Comparison of ENCODE assay signal across 13 cellular contexts in genomic region chr1:60390593-60391282, GRCh38.
DNase-seq lines count a peak whose midpoint lies in the region; ATAC-seq and TF ChIP-seq lines count a peak whose summit lies in the region.
"Had no signal": no experiment of that assay in that cellular context is flagged by ENCODE, and none has a peak within 500 bp of the region (broad histone marks: within the 10 kb centered on the region; RNA-seq: fewer than 3 reads in every experiment).

No MANE protein-coding gene starts in this region.

- DNase-seq in activated gamma-delta T cell treated with Interleukin-2 at 50 U/mL for 16 hours (no peak), HuH-7 (ENCODE audit: low spot score) (no peak), sciatic nerve (ENCODE audit: low spot score) (no peak)
- no peak for DNase-seq in activated CD4-positive, CD25-positive, alpha-beta regulatory T cell (lab: John Stamatoyannopoulos, UW)
- DNase-seq: activated CD4-positive, alpha-beta T cell treated with anti-CD3 and anti-CD28 coated beads for 4 hours; EL; islet precursor cell; NCI-H2107 had no signal

- no peaks in the 10 kb centered on the region for H4K20me1 ChIP-seq in Loucy (ENCODE audit: insufficient read depth, low read length, poor library complexity, severe bottlenecking)

- peaks cover 29% of the 10 kb centered on the region for H3K4me1 ChIP-seq in Loucy (ENCODE audit: insufficient read depth, low read length, poor library complexity, severe bottlenecking)
- H3K4me1 ChIP-seq: gastroesophageal sphincter had no signal

- H3F3A ChIP-seq in Loucy (ENCODE audit: low read depth) = no peaks in the 10 kb centered on the region

- H3K9me3 ChIP-seq in Loucy (ENCODE audit: insufficient read depth, low read depth, low read length) = no peaks in the 10 kb centered on the region
- H3K9me3 ChIP-seq: gastroesophageal sphincter had no signal

- H3K36me3 ChIP-seq in Loucy (ENCODE audit: insufficient read depth, low read length) = no peaks in the 10 kb centered on the region
- H3K36me3 ChIP-seq: gastroesophageal sphincter had no signal

- no peak for TF ChIP-seq CTCF in Loucy (conservative IDR thresholded peaks at IDR 0.05; ENCODE audit: low read length)

- ATAC-seq in GM18858 (IDR thresholded peaks at IDR 0.05; ENCODE audit: unreplicated experiment) (peak; percentile 71), GM21515 (IDR thresholded peaks at IDR 0.05; ENCODE audit: unreplicated experiment) (peak; percentile 77), HG03039 (IDR thresholded peaks at IDR 0.05; ENCODE audit: unreplicated experiment) (peak; percentile 81), sciatic nerve (no peak)
- ATAC-seq: gastroesophageal sphincter had no signal

- H3K9me2 ChIP-seq in Loucy (replicated peaks; ENCODE audit: low read depth, low read length) = no peaks in the 10 kb centered on the region

- intact Hi-C loops in sciatic nerve (cut with DNase I) = no loop called here

- no peak overlapping the region for H3K4me2 ChIP-seq in Loucy (ENCODE audit: low read depth, low read length, poor library complexity, severe bottlenecking)

- H3K4me3 ChIP-seq in Loucy (ENCODE audit: low read length, poor library complexity, severe bottlenecking) = no peak overlapping the region
- H3K4me3 ChIP-seq: gastroesophageal sphincter had no signal

- H3K9ac ChIP-seq in Loucy (ENCODE audit: low read depth, low read length, poor library complexity, severe bottlenecking) = no peak overlapping the region

- H3K79me2 ChIP-seq in Loucy (ENCODE audit: insufficient read depth, low read length) = no peaks in the 10 kb centered on the region

- H3K27me3 ChIP-seq in Loucy (ENCODE audit: insufficient read depth, low read length, poor library complexity, severe bottlenecking) = no peaks in the 10 kb centered on the region
- H3K27me3 ChIP-seq: gastroesophageal sphincter had no signal

- H2AFZ ChIP-seq in Loucy (ENCODE audit: low read length) = 0 out of 2 replicates have a peak overlapping the region, but pooled peaks have one; percentile 39
